ENCODE assay signal across 32 cellular contexts in genomic region chr9:135612437-135612836, GRCh38. TPM values are rescaled to one million over a fixed set of nuclear protein-coding genes. Genes with fewer than 3 reads are reported as not detected.
"Had no signal": no experiment of that assay in that cellular context is flagged by ENCODE, and none has a peak within 500 bp of the region (broad histone marks: within the 10 kb centered on the region; RNA-seq: fewer than 3 reads in every experiment).

No MANE protein-coding gene starts in this region.

- H3K9me3 Mint-ChIP-seq: activated CD4-positive, alpha-beta T cell treated with anti-CD3 and anti-CD28 coated beads, Interleukin-2, amount 10 ng/mL, durations not matched to agents 7 days and 5 days; activated CD8-positive, alpha-beta T cell treated with anti-CD3 and anti-CD28 coated beads for 36 hours; activated naive CD4-positive, alpha-beta T cell treated with anti-CD3 and anti-CD28 coated beads, Interleukin-2, amount 50 U/mL, for 72 hours; activated T-helper 2 cell treated with anti-CD3 and anti-CD28 coated beads, Interferon-gamma antibody, Interleukin-2, Interleukin-4, amounts not matched to agents 10 μg/mL and 5 μg/mL and 100 μg/mL, durations not matched to agents 14 hours and 24 hours and 36 hours; dendritic cell treated with granulocyte-macrophage colony-stimulating factor and Interleukin-4, amounts not matched to agents 40 ng/mL and 50 ng/mL, for 4 days; neural progenitor cell; stimulated activated effector memory CD8-positive, alpha-beta T cell treated with anti-CD3 and anti-CD28 coated beads, Interleukin-12 subunit alpha, Interleukin-12 subunit beta, amount 100 ng/mL, for 72 hours; stimulated activated naive CD8-positive, alpha-beta T cell treated with anti-CD3 and anti-CD28 coated beads, Interleukin-15, Interleukin-2, amounts not matched to agents 100 ng/mL and 50 ng/mL, for 24 hours had no signal

- H3K27ac Mint-ChIP-seq: activated CD4-positive, alpha-beta T cell treated with anti-CD3 and anti-CD28 coated beads, Interleukin-2, amount 10 ng/mL, durations not matched to agents 7 days and 5 days; activated CD8-positive, alpha-beta T cell treated with anti-CD3 and anti-CD28 coated beads for 36 hours; activated T-helper 2 cell treated with anti-CD3 and anti-CD28 coated beads, Interferon-gamma antibody, Interleukin-2, Interleukin-4, amounts not matched to agents 10 μg/mL and 5 μg/mL and 100 μg/mL, durations not matched to agents 14 hours and 24 hours and 36 hours; dendritic cell treated with granulocyte-macrophage colony-stimulating factor and Interleukin-4, amounts not matched to agents 40 ng/mL and 50 ng/mL, for 4 days; endodermal cell; neural progenitor cell; stimulated activated effector memory CD8-positive, alpha-beta T cell treated with anti-CD3 and anti-CD28 coated beads, Interleukin-12 subunit alpha, Interleukin-12 subunit beta, amount 100 ng/mL, for 72 hours; stimulated activated naive CD8-positive, alpha-beta T cell treated with anti-CD3 and anti-CD28 coated beads, Interleukin-15, Interleukin-2, amounts not matched to agents 100 ng/mL and 50 ng/mL, for 24 hours; WTC11 had no signal

- H3K36me3 ChIP-seq: breast epithelium, esophagus squamous epithelium, heart right ventricle, lower lobe of right lung, neural progenitor cell, right lobe of liver, upper lobe of right lung had no signal

- H3K4me3 ChIP-seq: breast epithelium, esophagus squamous epithelium, heart right ventricle, lower lobe of right lung, neural progenitor cell, right lobe of liver, upper lobe of right lung had no signal

- DNase-seq: activated CD4-positive, alpha-beta T cell treated with anti-CD3 and anti-CD28 coated beads for 1 hour; activated CD4-positive, alpha-beta T cell treated with anti-CD3 and anti-CD28 coated beads, Interleukin-2, amount 10 ng/mL, durations not matched to agents 7 days and 5 days; activated CD8-positive, alpha-beta T cell treated with anti-CD3 and anti-CD28 coated beads for 36 hours; activated naive CD4-positive, alpha-beta T cell; activated T-cell treated with anti-CD3 and anti-CD28 coated beads, Interleukin-2, amount 50 U/mL, for 48 hours; central memory CD4-positive, alpha-beta T cell; endodermal cell; esophagus squamous epithelium; foreskin melanocyte; heart right ventricle; kidney glomerular epithelial cell; lower lobe of right lung; mesenchymal stem cell; naive thymus-derived CD8-positive, alpha-beta T cell; stimulated activated CD4-positive, alpha-beta T cell treated with anti-CD3 and anti-CD28 coated beads, Interleukin-2, amount 100 ng/mL, for 48 hours; T-helper 2 cell; upper lobe of right lung had no signal

- H2AFZ ChIP-seq: neural progenitor cell had no signal

- H3K27me3 Mint-ChIP-seq: activated CD4-positive, alpha-beta T cell treated with anti-CD3 and anti-CD28 coated beads, Interleukin-2, amount 10 ng/mL, durations not matched to agents 7 days and 5 days; activated CD8-positive, alpha-beta T cell treated with anti-CD3 and anti-CD28 coated beads for 36 hours; dendritic cell treated with granulocyte-macrophage colony-stimulating factor and Interleukin-4, amounts not matched to agents 40 ng/mL and 50 ng/mL, for 4 days; stimulated activated naive CD8-positive, alpha-beta T cell treated with anti-CD3 and anti-CD28 coated beads, Interleukin-15, Interleukin-2, amounts not matched to agents 100 ng/mL and 50 ng/mL, for 24 hours had no signal

- H3K9me3 ChIP-seq: breast epithelium, esophagus squamous epithelium, heart right ventricle, lower lobe of right lung, right lobe of liver, upper lobe of right lung had no signal

- H3K4me3 Mint-ChIP-seq: activated CD4-positive, alpha-beta T cell treated with anti-CD3 and anti-CD28 coated beads, Interleukin-2, amount 10 ng/mL, durations not matched to agents 7 days and 5 days; activated CD8-positive, alpha-beta T cell treated with anti-CD3 and anti-CD28 coated beads for 36 hours; dendritic cell treated with granulocyte-macrophage colony-stimulating factor and Interleukin-4, amounts not matched to agents 40 ng/mL and 50 ng/mL, for 4 days; endodermal cell; naive thymus-derived CD8-positive, alpha-beta T cell; neural progenitor cell; stimulated activated effector memory CD8-positive, alpha-beta T cell treated with anti-CD3 and anti-CD28 coated beads, Interleukin-12 subunit alpha, Interleukin-12 subunit beta, amount 100 ng/mL, for 72 hours; stimulated activated naive CD8-positive, alpha-beta T cell treated with anti-CD3 and anti-CD28 coated beads, Interleukin-15, Interleukin-2, amounts not matched to agents 100 ng/mL and 50 ng/mL, for 24 hours; WTC11 had no signal

- H3K4me1 ChIP-seq: breast epithelium, esophagus squamous epithelium, heart right ventricle, lower lobe of right lung, neural progenitor cell, right lobe of liver, upper lobe of right lung had no signal

- H3K36me3 Mint-ChIP-seq: activated naive CD4-positive, alpha-beta T cell treated with anti-CD3 and anti-CD28 coated beads, Interleukin-2, amount 50 U/mL, for 72 hours; naive thymus-derived CD8-positive, alpha-beta T cell; neural progenitor cell had no signal

- H3K9ac ChIP-seq: neural progenitor cell had no signal

- H3K4me1 Mint-ChIP-seq: activated CD4-positive, alpha-beta T cell treated with anti-CD3 and anti-CD28 coated beads, Interleukin-2, amount 10 ng/mL, durations not matched to agents 7 days and 5 days; endodermal cell; neural progenitor cell; stimulated activated effector memory CD8-positive, alpha-beta T cell treated with anti-CD3 and anti-CD28 coated beads, Interleukin-12 subunit alpha, Interleukin-12 subunit beta, amount 100 ng/mL, for 72 hours had no signal

- H3K27me3 ChIP-seq: neural progenitor cell, right lobe of liver had no signal

- H3K27ac ChIP-seq: breast epithelium, esophagus squamous epithelium, heart right ventricle, lower lobe of right lung, neural progenitor cell, right lobe of liver, upper lobe of right lung had no signal

- H3K4me2 ChIP-seq: neural progenitor cell had no signal

RNA-seq across cellular contexts. Expression of gene GLT6D1, which starts 26.9 kb away (rescaled TPM):
- total RNA-seq: activated CD4-positive, alpha-beta T cell treated with anti-CD3 and anti-CD28 coated beads, Interleukin-2, amount 10 ng/mL, durations not matched to agents 7 days and 5 days; activated CD8-positive, alpha-beta T cell treated with anti-CD3 and anti-CD28 coated beads for 36 hours; activated naive CD4-positive, alpha-beta T cell treated with anti-CD3 and anti-CD28 coated beads, Interleukin-2, amount 50 U/mL, for 72 hours; activated T-helper 2 cell treated with anti-CD3 and anti-CD28 coated beads, Interferon-gamma antibody, Interleukin-2, Interleukin-4, amounts not matched to agents 10 μg/mL and 5 μg/mL and 100 μg/mL, durations not matched to agents 14 hours and 24 hours and 36 hours; breast epithelium; esophagus squamous epithelium; glomerular endothelial cell; heart right ventricle; left lobe of liver; lower lobe of right lung; naive thymus-derived CD8-positive, alpha-beta T cell; omental fat pad; posterior vena cava; right lobe of liver; skeletal muscle tissue; subcutaneous adipose tissue; upper lobe of right lung had no signal

RNA-seq across cellular contexts. Expression of gene LCN9, which starts 50.7 kb away (rescaled TPM):
- total RNA-seq: activated CD4-positive, alpha-beta T cell treated with anti-CD3 and anti-CD28 coated beads, Interleukin-2, amount 10 ng/mL, durations not matched to agents 7 days and 5 days; activated CD8-positive, alpha-beta T cell treated with anti-CD3 and anti-CD28 coated beads for 36 hours; activated naive CD4-positive, alpha-beta T cell treated with anti-CD3 and anti-CD28 coated beads, Interleukin-2, amount 50 U/mL, for 72 hours; activated T-helper 2 cell treated with anti-CD3 and anti-CD28 coated beads, Interferon-gamma antibody, Interleukin-2, Interleukin-4, amounts not matched to agents 10 μg/mL and 5 μg/mL and 100 μg/mL, durations not matched to agents 14 hours and 24 hours and 36 hours; esophagus squamous epithelium; glomerular endothelial cell; heart right ventricle; left lobe of liver; lower lobe of right lung; naive thymus-derived CD8-positive, alpha-beta T cell; posterior vena cava; right lobe of liver; skeletal muscle tissue; subcutaneous adipose tissue; upper lobe of right lung had no signal

RNA-seq across cellular contexts. Expression of gene PAEP, which starts 50.9 kb away (rescaled TPM):
- total RNA-seq: activated CD4-positive, alpha-beta T cell treated with anti-CD3 and anti-CD28 coated beads, Interleukin-2, amount 10 ng/mL, durations not matched to agents 7 days and 5 days; activated CD8-positive, alpha-beta T cell treated with anti-CD3 and anti-CD28 coated beads for 36 hours; activated naive CD4-positive, alpha-beta T cell treated with anti-CD3 and anti-CD28 coated beads, Interleukin-2, amount 50 U/mL, for 72 hours; activated T-helper 2 cell treated with anti-CD3 and anti-CD28 coated beads, Interferon-gamma antibody, Interleukin-2, Interleukin-4, amounts not matched to agents 10 μg/mL and 5 μg/mL and 100 μg/mL, durations not matched to agents 14 hours and 24 hours and 36 hours; breast epithelium; endodermal cell; esophagus squamous epithelium; glomerular endothelial cell; heart right ventricle; left lobe of liver; lower lobe of right lung; naive thymus-derived CD8-positive, alpha-beta T cell; omental fat pad; posterior vena cava; right lobe of liver; skeletal muscle tissue; subcutaneous adipose tissue; upper lobe of right lung; WTC11 had no signal
